Comparison of ENCODE assay signal across 9 cellular contexts in genomic region chr11:78560066-78560597, GRCh38. TPM values are rescaled to one million over a fixed set of nuclear protein-coding genes. Genes with fewer than 3 reads are reported as not detected.
DNase-seq lines count a peak whose midpoint lies in the region; ATAC-seq, FAIRE-seq and TF ChIP-seq lines count a peak whose summit lies in the region.
"Had no signal": no experiment of that assay in that cellular context is flagged by ENCODE, and none has a peak within 500 bp of the region (broad histone marks: within the 10 kb centered on the region; RNA-seq: fewer than 3 reads in every experiment).

No MANE protein-coding gene starts in this region.

- no peak for TF ChIP-seq CTCF in Loucy (conservative IDR thresholded peaks at IDR 0.05; ENCODE audit: low read length)
- TF ChIP-seq CTCF in left lung (IDR thresholded peaks at IDR 0.05): no peak

- H3K27me3 ChIP-seq in CD4-positive, CD25-positive, alpha-beta regulatory T cell (ENCODE audit: control insufficient read depth, insufficient read depth, low read length): no peaks in the 10 kb centered on the region
- H3K27me3 ChIP-seq in Loucy (ENCODE audit: insufficient read depth, low read length, poor library complexity, severe bottlenecking) (no peaks in the 10 kb centered on the region), left lung (no peaks in the 10 kb centered on the region), MG63 (no peaks in the 10 kb centered on the region), SJCRH30 (no peaks in the 10 kb centered on the region)

- no peak overlapping the region for H2AFZ ChIP-seq in Loucy (ENCODE audit: low read length)

- ATAC-seq in CD4-positive, CD25-positive, alpha-beta regulatory T cell (ENCODE audit: low read depth in 2 of 2): no peak
- ATAC-seq in left lung: no peak

- peak; percentile 86 for FAIRE-seq in GM19239 (lab: Jason Lieb, UNC)

- H3K27me3 Mint-ChIP-seq in CD4-positive, CD25-positive, alpha-beta regulatory T cell: no peaks in the 10 kb centered on the region
- H3K27me3 Mint-ChIP-seq in immature natural killer cell (ENCODE audit: low read depth in 3 of 3): no peaks in the 10 kb centered on the region

- H3K9ac ChIP-seq in Loucy (ENCODE audit: low read depth, low read length, poor library complexity, severe bottlenecking): peak overlapping the region; percentile 48

- peak overlapping the region in 2 of 3 donors; percentile 27 to 79 for H3K27ac Mint-ChIP-seq in CD4-positive, CD25-positive, alpha-beta regulatory T cell
- H3K27ac Mint-ChIP-seq in immature natural killer cell: no peak overlapping the region

- DNase-seq in CD4-positive, CD25-positive, alpha-beta regulatory T cell: peak in 1 of 3 donors; percentile 44
- DNase-seq in GM19239 (ENCODE audit: insufficient read length, low spot score) (no peak), left lung (no peak), MG63 (no peak), immature natural killer cell (no peak), SJCRH30 (no peak), posterior vena cava (ENCODE audit: low spot score) (no peak)
- DNase-seq: activated effector memory CD4-positive, alpha-beta T cell treated with Interleukin-2 at 50 U/mL for 16 hours had no signal

- intact Hi-C loops in left lung (cut with DNase I): loop anchor here in 1 of 2 donors (10.0 kb wide), 2 partner anchors 145 to 335 kb away; partner anchors contain the start of gene GAB2
- intact Hi-C loops in posterior vena cava (cut with DNase I): loop anchor here (10.0 kb wide), 2 partner anchors 135 to 335 kb away; no protein-coding TSS in a partner anchor

- H3K4me2 ChIP-seq in Loucy (ENCODE audit: low read depth, low read length, poor library complexity, severe bottlenecking): peak overlapping the region; percentile 74

- H3K27ac ChIP-seq in CD4-positive, CD25-positive, alpha-beta regulatory T cell (ENCODE audit: insufficient read depth, low read length, poor library complexity, severe bottlenecking): no peak overlapping the region
- H3K27ac ChIP-seq in left lung (peak overlapping the region; percentile 75 to 79), SJCRH30 (no peak overlapping the region)

- peaks cover 9% of the 10 kb centered on the region for H4K20me1 ChIP-seq in Loucy (ENCODE audit: insufficient read depth, low read length, poor library complexity, severe bottlenecking)

- H3K4me3 Mint-ChIP-seq in CD4-positive, CD25-positive, alpha-beta regulatory T cell: peak overlapping the region in 1 of 4 donors; percentile 81
- H3K4me3 Mint-ChIP-seq in immature natural killer cell: no peak overlapping the region

- H3K9me3 Mint-ChIP-seq in CD4-positive, CD25-positive, alpha-beta regulatory T cell: no peaks in the 10 kb centered on the region
- H3K9me3 Mint-ChIP-seq in immature natural killer cell: no peaks in the 10 kb centered on the region

- H3K4me1 ChIP-seq in CD4-positive, CD25-positive, alpha-beta regulatory T cell (ENCODE audit: control insufficient read depth, insufficient read depth, low read length, poor library complexity, severe bottlenecking): peaks cover 14% of the 10 kb centered on the region
- peaks cover 29% of the 10 kb centered on the region for H3K4me1 ChIP-seq in Loucy (ENCODE audit: insufficient read depth, low read length, poor library complexity, severe bottlenecking)
- peaks cover 21 to 40% of the 10 kb centered on the region in 2 donors for H3K4me1 ChIP-seq in left lung
- no peaks in the 10 kb centered on the region for H3K4me1 ChIP-seq in SJCRH30

- H3K4me3 ChIP-seq in CD4-positive, CD25-positive, alpha-beta regulatory T cell (ENCODE audit: low read depth, low read length): peak overlapping the region; percentile 27
- peak overlapping the region; percentile 52 for H3K4me3 ChIP-seq in Loucy (ENCODE audit: low read length, poor library complexity, severe bottlenecking)
- H3K4me3 ChIP-seq in left lung: no peak overlapping the region
- no peak overlapping the region for H3K4me3 ChIP-seq in MG63
- H3K4me3 ChIP-seq in SJCRH30: no peak overlapping the region

- H3F3A ChIP-seq in Loucy (ENCODE audit: low read depth): no peaks in the 10 kb centered on the region; the same call in 1 of the 2 replicates

- peaks cover 35% of the 10 kb centered on the region for H3K79me2 ChIP-seq in Loucy (ENCODE audit: insufficient read depth, low read length)

- no peaks in the 10 kb centered on the region for H3K9me2 ChIP-seq in Loucy (replicated peaks; ENCODE audit: low read depth, low read length)

- H3K9me3 ChIP-seq in CD4-positive, CD25-positive, alpha-beta regulatory T cell (ENCODE audit: control insufficient read depth in 2 of 2, low read length in 2 of 2): no peaks in the 10 kb centered on the region
- H3K9me3 ChIP-seq in Loucy (ENCODE audit: insufficient read depth, low read depth, low read length) (no peaks in the 10 kb centered on the region), left lung (no peaks in the 10 kb centered on the region), MG63 (no peaks in the 10 kb centered on the region), SJCRH30 (replicated peaks) (no peaks in the 10 kb centered on the region)

- peaks cover 34 to 57% (median 44%) of the 10 kb centered on the region in 4 donors for H3K4me1 Mint-ChIP-seq in CD4-positive, CD25-positive, alpha-beta regulatory T cell
- H3K4me1 Mint-ChIP-seq in immature natural killer cell: peaks cover 5 to 20% of the 10 kb centered on the region in 2 donors

- peaks cover 35% of the 10 kb centered on the region for H3K36me3 Mint-ChIP-seq in CD4-positive, CD25-positive, alpha-beta regulatory T cell
- H3K36me3 Mint-ChIP-seq in immature natural killer cell: peaks cover 19 to 36% (median 23%) of the 10 kb centered on the region in 3 donors

- H3K36me3 ChIP-seq in CD4-positive, CD25-positive, alpha-beta regulatory T cell (ENCODE audit: control insufficient read depth, insufficient read depth, low read length): peaks cover 20% of the 10 kb centered on the region
- peaks cover 25% of the 10 kb centered on the region; the same call in 1 of the 2 replicates for H3K36me3 ChIP-seq in Loucy (ENCODE audit: insufficient read depth, low read length)
- no peaks in the 10 kb centered on the region for H3K36me3 ChIP-seq in left lung
- peaks cover 40% of the 10 kb centered on the region for H3K36me3 ChIP-seq in MG63
- H3K36me3 ChIP-seq in SJCRH30: peaks cover 44% of the 10 kb centered on the region

RNA-seq across cellular contexts. Expression of gene NARS2, which starts 14.5 kb away (rescaled TPM):
- 11.1 TPM for total RNA-seq in CD4-positive, CD25-positive, alpha-beta regulatory T cell
- 10 to 100 TPM in 2 of 4 donors, 1 to 10 TPM in 2; 9.3 to 22.9 (median 12.4) TPM for polyA plus RNA-seq in CD4-positive, CD25-positive, alpha-beta regulatory T cell
- total RNA-seq in left lung (10 to 100 TPM; 14.9 to 17.4 TPM), posterior vena cava (10 to 100 TPM in 1 of 2 donors, 1 to 10 TPM in 1; 9.8 to 11.7 TPM)
- 27.6 and 63.6 TPM in 2 replicates for total RNA-seq in MG63 (2014; rRNA removed; shearing (Covaris generic); ENCODE audit: low replicate concordance)
- 10 to 100 TPM in 1 of 3 donors, 1 to 10 TPM in 2; 4.8 to 12.2 (median 8.4) TPM for polyA plus RNA-seq in immature natural killer cell
- total RNA-seq in SJCRH30 (2014; rRNA removed; shearing (Covaris generic)): 28.4 and 30.2 TPM in 2 replicates

Comparison
In these comparisons a context has a peak if more than half of its experiments do, and no peak if none do; other contexts are left out.
1. H3K27ac ChIP-seq: peak in left lung (2 of 2); none in CD4-positive, CD25-positive, alpha-beta regulatory T cell (single experiment) and SJCRH30 (single experiment).
2. H3K4me3 ChIP-seq: peak in CD4-positive, CD25-positive, alpha-beta regulatory T cell (single experiment) and Loucy (single experiment); none in left lung (0 of 2), MG63 (single experiment) and SJCRH30 (single experiment).
3. H3K27ac Mint-ChIP-seq: peak in CD4-positive, CD25-positive, alpha-beta regulatory T cell (2 of 3); none in immature natural killer cell (0 of 6).